Comparison of ENCODE assay signal across 15 cellular contexts in the genomic region with DNA sequence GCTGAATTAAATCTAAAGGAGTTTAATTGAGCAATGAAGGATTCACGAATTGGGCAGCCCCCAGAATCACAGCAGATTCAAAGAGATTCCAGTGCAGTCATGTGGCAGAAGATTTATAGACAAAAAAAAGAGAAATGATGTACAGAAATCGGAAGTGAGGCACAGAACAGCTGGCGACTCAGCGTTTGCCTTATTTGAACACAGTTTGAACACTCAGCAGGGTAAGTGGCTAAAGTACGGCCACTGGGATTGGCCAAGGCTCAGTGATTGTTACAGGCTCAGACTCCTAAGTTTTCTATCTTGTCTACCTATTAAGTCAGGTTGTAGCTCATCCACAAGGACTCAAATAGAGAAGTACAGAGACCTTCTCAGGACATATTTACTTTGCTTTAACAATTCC. TPM values are rescaled to one million over a fixed set of nuclear protein-coding genes. Genes with fewer than 3 reads are reported as not detected.
DNase-seq lines count a peak whose midpoint lies in the region; ATAC-seq and TF ChIP-seq lines count a peak whose summit lies in the region.
"Had no signal": no experiment of that assay in that cellular context is flagged by ENCODE, and none has a peak within 500 bp of the region (broad histone marks: within the 10 kb centered on the region; RNA-seq: fewer than 3 reads in every experiment).

No MANE protein-coding gene starts in this region.

- H3K27ac ChIP-seq in PC-3 (ENCODE audit: low read length) (no peak overlapping the region), substantia nigra (ENCODE audit: low read depth, low read length, poor library complexity, severe bottlenecking) (peak overlapping the region; percentile 77), osteoblast (ENCODE audit: low read depth, low read length) (no peak overlapping the region)

- H3K9me2 ChIP-seq in PC-3 (replicated peaks; ENCODE audit: low read length): no peaks in the 10 kb centered on the region

- TF ChIP-seq CTCF in PC-3 (conservative IDR thresholded peaks at IDR 0.05; ENCODE audit: low read depth, low read length): no peak
- TF ChIP-seq CTCF in foreskin fibroblast (IDR thresholded peaks at IDR 0.05; ENCODE audit: low read depth, low read length): no peak
- TF ChIP-seq CTCF in osteoblast (IDR thresholded peaks at IDR 0.05; ENCODE audit: extremely low read depth, low read depth, low read length): no peak

- peak overlapping the region; percentile 64 for H3K27ac Mint-ChIP-seq in activated naive CD8-positive, alpha-beta T cell
- no peak overlapping the region for H3K27ac Mint-ChIP-seq in activated naive CD8-positive, alpha-beta T cell treated with anti-CD3 and anti-CD28 coated beads, Interleukin-2, amount 50 U/mL, for 24 hours
- H3K27ac Mint-ChIP-seq: activated CD8-positive, alpha-beta memory T cell treated with anti-CD3 and anti-CD28 coated beads, Interleukin-2, amount 10 ng/mL, durations not matched to agents 7 days and 5 days; activated naive CD8-positive, alpha-beta T cell treated with anti-CD3 and anti-CD28 coated beads, Interleukin-2, amount 10 ng/mL, durations not matched to agents 7 days and 5 days; type B pancreatic cell had no signal

- 0 out of 2 replicates have a peak overlapping the region, but pooled peaks have one; percentile 26 for H2AFZ ChIP-seq in PC-3 (ENCODE audit: low read length)
- H2AFZ ChIP-seq in osteoblast (ENCODE audit: low read length): no peak overlapping the region

- no peaks in the 10 kb centered on the region for H3K9me3 Mint-ChIP-seq in activated naive CD8-positive, alpha-beta T cell (ENCODE audit: low read depth)
- H3K9me3 Mint-ChIP-seq in activated naive CD8-positive, alpha-beta T cell treated with anti-CD3 and anti-CD28 coated beads, Interleukin-2, amount 50 U/mL, for 24 hours: peaks cover 13% of the 10 kb centered on the region
- H3K9me3 Mint-ChIP-seq: type B pancreatic cell had no signal

- H3K36me3 ChIP-seq in PC-3 (ENCODE audit: low read depth, low read length) (no peaks in the 10 kb centered on the region), osteoblast (ENCODE audit: insufficient read depth, low read length) (no peaks in the 10 kb centered on the region)

- H3K27me3 Mint-ChIP-seq in activated naive CD8-positive, alpha-beta T cell: no peaks in the 10 kb centered on the region
- H3K27me3 Mint-ChIP-seq in activated naive CD8-positive, alpha-beta T cell treated with anti-CD3 and anti-CD28 coated beads, Interleukin-2, amount 50 U/mL, for 24 hours: no peaks in the 10 kb centered on the region

- no peak for DNase-seq in activated naive CD8-positive, alpha-beta T cell treated with anti-CD3 and anti-CD28 coated beads, Interleukin-2, amount 50 U/mL, for 24 hours
- DNase-seq in PC-3: peak; percentile 7
- DNase-seq in foreskin fibroblast: peak; percentile 18 to 28
- peak in 2 of 49 donors; percentile 15 to 29 for DNase-seq in substantia nigra (lab: John Stamatoyannopoulos, UW)
- no peak for DNase-seq in osteoblast (ENCODE audit: insufficient read length, low spot score, missing footprints)
- no peak for DNase-seq in T-helper 9 cell
- DNase-seq: ACHN; activated CD8-positive, alpha-beta memory T cell treated with anti-CD3 and anti-CD28 coated beads, Interleukin-2, amount 10 ng/mL, durations not matched to agents 7 days and 5 days; activated naive CD8-positive, alpha-beta T cell treated with anti-CD3 and anti-CD28 coated beads, Interleukin-2, amount 10 ng/mL, durations not matched to agents 7 days and 5 days; NCI-H1694 treated with DMSO at 0.1 percent for 48 hours; SHP77 had no signal

- H4K20me1 ChIP-seq in PC-3 (ENCODE audit: low read length): no peaks in the 10 kb centered on the region
- no peaks in the 10 kb centered on the region for H4K20me1 ChIP-seq in osteoblast (ENCODE audit: insufficient read depth, low read length)

- H3K4me1 ChIP-seq in PC-3 (ENCODE audit: insufficient read depth, low read length): peaks cover 3% of the 10 kb centered on the region
- H3K4me1 ChIP-seq in osteoblast (ENCODE audit: insufficient read depth, low read length): peaks cover 4% of the 10 kb centered on the region

- no TSS peak for BruUV-seq in PC-3 (replicated peaks; lab: Mats Ljungman, UMichigan)

- peaks cover 9% of the 10 kb centered on the region for H3K36me3 Mint-ChIP-seq in activated naive CD8-positive, alpha-beta T cell
- H3K36me3 Mint-ChIP-seq in activated naive CD8-positive, alpha-beta T cell treated with anti-CD3 and anti-CD28 coated beads, Interleukin-2, amount 50 U/mL, for 24 hours (ENCODE audit: low read depth): no peaks in the 10 kb centered on the region
- H3K36me3 Mint-ChIP-seq: activated naive CD8-positive, alpha-beta T cell treated with anti-CD3 and anti-CD28 coated beads, Interleukin-2, amount 10 ng/mL, durations not matched to agents 7 days and 5 days; type B pancreatic cell had no signal

- CTCF ChIA-PET in PC-3 (lab: Charles Lee): no interaction called here

- H3K27me3 ChIP-seq in PC-3 (ENCODE audit: low read length) (no peaks in the 10 kb centered on the region), osteoblast (ENCODE audit: insufficient read depth, low read length) (peaks cover 17% of the 10 kb centered on the region)

- H3F3A ChIP-seq in PC-3 (ENCODE audit: low read length, unreplicated experiment): no peaks in the 10 kb centered on the region

- H3K9me3 ChIP-seq in PC-3 (ENCODE audit: low read length) (no peaks in the 10 kb centered on the region), osteoblast (ENCODE audit: low read depth, low read length) (no peaks in the 10 kb centered on the region)

- H3K4me3 ChIP-seq in PC-3 (ENCODE audit: low read length) (no peak overlapping the region), foreskin fibroblast (ENCODE audit: low read depth in 1 of 2, low read length in 2 of 2) (no peak overlapping the region), osteoblast (ENCODE audit: insufficient read depth, low read length) (no peak overlapping the region)

- H3K4me1 Mint-ChIP-seq in activated naive CD8-positive, alpha-beta T cell (ENCODE audit: low read depth): peaks cover 48% of the 10 kb centered on the region
- H3K4me1 Mint-ChIP-seq in activated naive CD8-positive, alpha-beta T cell treated with anti-CD3 and anti-CD28 coated beads, Interleukin-2, amount 50 U/mL, for 24 hours: peaks cover 25% of the 10 kb centered on the region

- no peaks in the 10 kb centered on the region for H3K79me2 ChIP-seq in PC-3 (ENCODE audit: low read length)
- H3K79me2 ChIP-seq in osteoblast (ENCODE audit: insufficient read depth, low read length): no peaks in the 10 kb centered on the region

- H3K4me2 ChIP-seq in PC-3 (ENCODE audit: low read length): no peak overlapping the region
- H3K4me2 ChIP-seq in osteoblast (ENCODE audit: insufficient read depth, low read length): no peak overlapping the region

- POLR2A ChIA-PET in PC-3 (lab: Charles Lee; ENCODE audit: unreplicated experiment): no interaction called here

- intact Hi-C loops in PC-3 (cut with micrococcal nuclease): no loop called here

- no peak overlapping the region for H3K4me3 Mint-ChIP-seq in activated naive CD8-positive, alpha-beta T cell
- no peak overlapping the region for H3K4me3 Mint-ChIP-seq in activated naive CD8-positive, alpha-beta T cell treated with anti-CD3 and anti-CD28 coated beads, Interleukin-2, amount 50 U/mL, for 24 hours
- H3K4me3 Mint-ChIP-seq: activated CD8-positive, alpha-beta memory T cell treated with anti-CD3 and anti-CD28 coated beads, Interleukin-2, amount 10 ng/mL, durations not matched to agents 7 days and 5 days; activated naive CD8-positive, alpha-beta T cell treated with anti-CD3 and anti-CD28 coated beads, Interleukin-2, amount 10 ng/mL, durations not matched to agents 7 days and 5 days; type B pancreatic cell had no signal

- no peak overlapping the region for H3K9ac ChIP-seq in PC-3 (ENCODE audit: low read length)

- ATAC-seq in activated naive CD8-positive, alpha-beta T cell treated with anti-CD3 and anti-CD28 coated beads, Interleukin-2, amount 50 U/mL, for 24 hours: no peak
- peak; percentile 46; the same call in 1 of the 2 replicates for ATAC-seq in PC-3
- no peak for ATAC-seq in GM19455 (IDR thresholded peaks at IDR 0.05; ENCODE audit: unreplicated experiment)
- ATAC-seq: activated CD8-positive, alpha-beta memory T cell treated with anti-CD3 and anti-CD28 coated beads, Interleukin-2, amount 10 ng/mL, durations not matched to agents 7 days and 5 days had no signal

RNA-seq across cellular contexts. Expression of a gene that starts 11.6 kb away (rescaled TPM):
- total RNA-seq in PC-3 (2014; rRNA removed) (not detected in 2 replicates), osteoblast (not detected in 2 replicates)
- total RNA-seq: activated CD8-positive, alpha-beta memory T cell treated with anti-CD3 and anti-CD28 coated beads, Interleukin-2, amount 10 ng/mL, durations not matched to agents 7 days and 5 days; mesenteric fat pad had no signal

RNA-seq across cellular contexts. Expression of a gene that starts 35.0 kb away (rescaled TPM):
- total RNA-seq in PC-3 (2014; rRNA removed) (9.1 and 9.4 TPM in 2 replicates), osteoblast (40.7 and 41.3 TPM in 2 replicates)

Comparison
In these comparisons a context has a peak if more than half of its experiments do, and no peak if none do; other contexts are left out.
1. DNase-seq: peak in PC-3 (single experiment) and foreskin fibroblast (2 of 2); none in activated naive CD8-positive, alpha-beta T cell treated with anti-CD3 and anti-CD28 coated beads, Interleukin-2, amount 50 U/mL, for 24 hours (single experiment), osteoblast (single experiment) and T-helper 9 cell (single experiment).